In the genomic region with DNA sequence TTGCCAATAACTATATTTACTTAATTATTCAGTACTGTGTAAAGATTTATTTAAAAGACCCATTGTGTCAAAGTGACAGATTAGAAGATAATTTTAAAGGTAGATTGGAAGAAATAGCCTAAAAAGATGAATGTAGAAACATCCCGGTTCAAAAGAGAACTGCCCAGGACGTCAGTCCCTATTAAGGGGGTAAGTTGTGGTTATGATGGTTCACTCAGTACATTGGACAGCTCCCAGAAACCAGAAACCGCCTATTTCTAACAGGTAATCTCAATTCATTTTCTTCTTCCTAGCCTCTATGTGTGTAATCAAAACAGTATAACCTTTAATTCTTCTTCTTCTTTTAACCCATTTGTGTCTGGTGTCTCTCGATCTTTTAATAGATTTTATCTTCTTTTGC, we compare ENCODE assay signal across 13 cellular contexts. TPM values are rescaled to one million over a fixed set of nuclear protein-coding genes. Genes with fewer than 3 reads are reported as not detected.
DNase-seq lines count a peak whose midpoint lies in the region; ATAC-seq and TF ChIP-seq lines count a peak whose summit lies in the region.
"Had no signal": no experiment of that assay in that cellular context is flagged by ENCODE, and none has a peak within 500 bp of the region (broad histone marks: within the 10 kb centered on the region; RNA-seq: fewer than 3 reads in every experiment).

No MANE protein-coding gene starts in this region.

- H3K27me3 Mint-ChIP-seq in CD8-positive, alpha-beta T cell (ENCODE audit: low read depth), result peaks cover 37% of the 10 kb centered on the region

- H3K9me3 ChIP-seq in CD8-positive, alpha-beta T cell (ENCODE audit: low read length), result no peaks in the 10 kb centered on the region
- H3K9me3 ChIP-seq: psoas muscle had no signal

- intact Hi-C loops in CD8-positive, alpha-beta T cell (cut with DNase I, micrococcal nuclease), result no loop called here

- H3K4me3 Mint-ChIP-seq in CD8-positive, alpha-beta T cell, result no peak overlapping the region

- no peaks in the 10 kb centered on the region for H3K4me1 ChIP-seq in CD8-positive, alpha-beta T cell (ENCODE audit: insufficient read depth, low read length)
- H3K4me1 ChIP-seq: psoas muscle had no signal

- DNase-seq in ELF-1 (ENCODE audit: low read depth, low spot score) (peak; percentile 2), KBM-7 (peak; percentile 21), astrocyte of the spinal cord (ENCODE audit: low read depth, low spot score) (peak; percentile 53), iPS-NIHi11 (ENCODE audit: low spot score) (peak; percentile 58), COR-L47 (lab: John Stamatoyannopoulos, UW) (no peak), coronary artery (ENCODE audit: low spot score) (no peak)
- no peak for DNase-seq in CD8-positive, alpha-beta T cell
- DNase-seq: activated T-cell treated with anti-CD3 and anti-CD28 coated beads for 4 hours, brain microvascular endothelial cell, NCI-H1417 treated with DMSO at 0.1 percent for 48 hours, psoas muscle had no signal

- H3K36me3 Mint-ChIP-seq in CD8-positive, alpha-beta T cell, result no peaks in the 10 kb centered on the region

- no peak overlapping the region for H3K4me3 ChIP-seq in astrocyte of the spinal cord (ENCODE audit: low read depth, low read length)
- no peak overlapping the region for H3K4me3 ChIP-seq in coronary artery
- H3K4me3 ChIP-seq in CD8-positive, alpha-beta T cell (ENCODE audit: low read depth, low read length), result no peak overlapping the region
- H3K4me3 ChIP-seq: lung, psoas muscle had no signal

- no peaks in the 10 kb centered on the region for H3K4me1 Mint-ChIP-seq in CD8-positive, alpha-beta T cell (ENCODE audit: low read depth)

- POLR2A ChIA-PET in CD8-positive, alpha-beta T cell (lab: Charles Lee), result no interaction called here

- H3K36me3 ChIP-seq in CD8-positive, alpha-beta T cell (ENCODE audit: insufficient read depth, low read length), result no peaks in the 10 kb centered on the region
- H3K36me3 ChIP-seq: brain microvascular endothelial cell had no signal

- in situ Hi-C loops in KBM-7 (cut with MboI; ENCODE audit: low pct_unique_long_range_greater_than_20kb, low sequenced_read_pairs) (no loop called here), astrocyte of the spinal cord (cut with HindIII; ENCODE audit: low sequenced_read_pairs) (no loop called here)

- H3K9me3 Mint-ChIP-seq in CD8-positive, alpha-beta T cell, result no peaks in the 10 kb centered on the region

- TF ChIP-seq CTCF in astrocyte of the spinal cord (IDR thresholded peaks at IDR 0.05; ENCODE audit: low read depth, low read length) (no peak), coronary artery (IDR thresholded peaks at IDR 0.05) (no peak)
- no peak for TF ChIP-seq CTCF in CD8-positive, alpha-beta T cell (IDR thresholded peaks at IDR 0.05)

- no peak overlapping the region for H3K27ac ChIP-seq in coronary artery
- H3K27ac ChIP-seq in CD8-positive, alpha-beta T cell (ENCODE audit: low read depth, low read length), result no peak overlapping the region
- H3K27ac ChIP-seq: brain microvascular endothelial cell, psoas muscle had no signal

- no peaks in the 10 kb centered on the region for H3K27me3 ChIP-seq in CD8-positive, alpha-beta T cell (ENCODE audit: insufficient read depth, low read length)

- H3K27ac Mint-ChIP-seq in CD8-positive, alpha-beta T cell, result no peak overlapping the region

- no peak for ATAC-seq in HG03097 (IDR thresholded peaks at IDR 0.05; ENCODE audit: low FRiP score, unreplicated experiment)
- ATAC-seq in CD8-positive, alpha-beta T cell, result no peak
- ATAC-seq: psoas muscle had no signal

- CTCF ChIA-PET in CD8-positive, alpha-beta T cell (lab: Charles Lee), result no interaction called here

RNA-seq across cellular contexts. Expression of gene FERD3L, which starts 1.5 kb away (rescaled TPM):
- not detected for total RNA-seq in CD8-positive, alpha-beta T cell
- total RNA-seq: lung, psoas muscle had no signal

RNA-seq across cellular contexts. Expression of gene TWIST1, which starts 29.3 kb away (rescaled TPM):
- not detected for total RNA-seq in CD8-positive, alpha-beta T cell

Comparison
In these comparisons a context has a peak if more than half of its experiments do, and no peak if none do; other contexts are left out.
1. DNase-seq: peak in ELF-1 (single experiment), KBM-7 (single experiment), astrocyte of the spinal cord (single experiment) and iPS-NIHi11 (single experiment); none in COR-L47 (single experiment), coronary artery (single experiment) and CD8-positive, alpha-beta T cell (0 of 7).